1 cellular context compared by ENCODE assay signal in the genomic region with DNA sequence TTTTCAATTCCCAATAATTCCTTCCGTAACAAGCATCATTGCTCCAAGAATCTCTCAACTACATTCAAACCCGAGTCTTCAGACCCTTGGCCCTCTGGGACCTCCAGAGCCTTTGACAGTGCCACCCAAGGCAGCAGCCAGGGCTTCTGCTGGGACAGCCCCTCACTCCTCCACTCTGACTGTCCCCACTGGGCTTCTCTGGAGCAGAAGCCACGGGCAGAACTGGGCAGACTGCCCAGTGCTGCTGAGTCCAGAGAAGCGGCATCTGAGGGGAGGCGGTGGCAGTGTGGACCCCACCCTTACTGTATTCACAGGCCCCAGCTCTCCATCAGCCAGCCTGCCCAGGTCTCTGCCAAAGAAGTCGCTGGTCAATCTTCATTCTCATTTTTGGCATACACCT.
TF ChIP-seq lines count a peak whose summit lies in the region.

No MANE protein-coding gene starts in this region.

TF ChIP-seq in K562, 482 proteins besides CTCF, POLR2A, EP300 and RAD21:
- no peak for TF ChIP-seq ZFP30 (CRISPR knock-in tag; IDR thresholded peaks at IDR 0.05; ENCODE audit: borderline replicate concordance)
- 0 out of 2 replicates have a peak, but pooled peaks have one; percentile 14 for TF ChIP-seq PTRF (tag; IDR thresholded peaks at IDR 0.05)
- TF ChIP-seq MIER1 (IDR thresholded peaks at IDR 0.05; ENCODE audit: low read depth): no peak
- TF ChIP-seq KHSRP (IDR thresholded peaks at IDR 0.05): no peak
- TF ChIP-seq, protein P1, sequence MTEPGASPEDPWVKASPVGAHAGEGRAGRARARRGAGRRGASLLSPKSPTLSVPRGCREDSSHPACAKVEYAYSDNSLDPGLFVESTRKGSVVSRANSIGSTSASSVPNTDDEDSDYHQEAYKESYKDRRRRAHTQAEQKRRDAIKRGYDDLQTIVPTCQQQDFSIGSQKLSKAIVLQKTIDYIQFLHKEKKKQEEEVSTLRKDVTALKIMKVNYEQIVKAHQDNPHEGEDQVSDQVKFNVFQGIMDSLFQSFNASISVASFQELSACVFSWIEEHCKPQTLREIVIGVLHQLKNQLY (CRISPR knock-in tag; conservative IDR thresholded peaks at IDR 0.05): 0 out of 4 replicates have a peak, but pooled peaks of 1 of the 2 experiments have one; percentile 20
- TF ChIP-seq BHLHE40 (IDR thresholded peaks at IDR 0.05; ENCODE audit: low read length): 0 out of 2 replicates have a peak, but pooled peaks have one; percentile 10
- 0 out of 2 replicates have a peak, but pooled peaks have one; percentile 8 for TF ChIP-seq RHOXF2B (CRISPR knock-in tag; conservative IDR thresholded peaks at IDR 0.05)
- TF ChIP-seq, protein P2, sequence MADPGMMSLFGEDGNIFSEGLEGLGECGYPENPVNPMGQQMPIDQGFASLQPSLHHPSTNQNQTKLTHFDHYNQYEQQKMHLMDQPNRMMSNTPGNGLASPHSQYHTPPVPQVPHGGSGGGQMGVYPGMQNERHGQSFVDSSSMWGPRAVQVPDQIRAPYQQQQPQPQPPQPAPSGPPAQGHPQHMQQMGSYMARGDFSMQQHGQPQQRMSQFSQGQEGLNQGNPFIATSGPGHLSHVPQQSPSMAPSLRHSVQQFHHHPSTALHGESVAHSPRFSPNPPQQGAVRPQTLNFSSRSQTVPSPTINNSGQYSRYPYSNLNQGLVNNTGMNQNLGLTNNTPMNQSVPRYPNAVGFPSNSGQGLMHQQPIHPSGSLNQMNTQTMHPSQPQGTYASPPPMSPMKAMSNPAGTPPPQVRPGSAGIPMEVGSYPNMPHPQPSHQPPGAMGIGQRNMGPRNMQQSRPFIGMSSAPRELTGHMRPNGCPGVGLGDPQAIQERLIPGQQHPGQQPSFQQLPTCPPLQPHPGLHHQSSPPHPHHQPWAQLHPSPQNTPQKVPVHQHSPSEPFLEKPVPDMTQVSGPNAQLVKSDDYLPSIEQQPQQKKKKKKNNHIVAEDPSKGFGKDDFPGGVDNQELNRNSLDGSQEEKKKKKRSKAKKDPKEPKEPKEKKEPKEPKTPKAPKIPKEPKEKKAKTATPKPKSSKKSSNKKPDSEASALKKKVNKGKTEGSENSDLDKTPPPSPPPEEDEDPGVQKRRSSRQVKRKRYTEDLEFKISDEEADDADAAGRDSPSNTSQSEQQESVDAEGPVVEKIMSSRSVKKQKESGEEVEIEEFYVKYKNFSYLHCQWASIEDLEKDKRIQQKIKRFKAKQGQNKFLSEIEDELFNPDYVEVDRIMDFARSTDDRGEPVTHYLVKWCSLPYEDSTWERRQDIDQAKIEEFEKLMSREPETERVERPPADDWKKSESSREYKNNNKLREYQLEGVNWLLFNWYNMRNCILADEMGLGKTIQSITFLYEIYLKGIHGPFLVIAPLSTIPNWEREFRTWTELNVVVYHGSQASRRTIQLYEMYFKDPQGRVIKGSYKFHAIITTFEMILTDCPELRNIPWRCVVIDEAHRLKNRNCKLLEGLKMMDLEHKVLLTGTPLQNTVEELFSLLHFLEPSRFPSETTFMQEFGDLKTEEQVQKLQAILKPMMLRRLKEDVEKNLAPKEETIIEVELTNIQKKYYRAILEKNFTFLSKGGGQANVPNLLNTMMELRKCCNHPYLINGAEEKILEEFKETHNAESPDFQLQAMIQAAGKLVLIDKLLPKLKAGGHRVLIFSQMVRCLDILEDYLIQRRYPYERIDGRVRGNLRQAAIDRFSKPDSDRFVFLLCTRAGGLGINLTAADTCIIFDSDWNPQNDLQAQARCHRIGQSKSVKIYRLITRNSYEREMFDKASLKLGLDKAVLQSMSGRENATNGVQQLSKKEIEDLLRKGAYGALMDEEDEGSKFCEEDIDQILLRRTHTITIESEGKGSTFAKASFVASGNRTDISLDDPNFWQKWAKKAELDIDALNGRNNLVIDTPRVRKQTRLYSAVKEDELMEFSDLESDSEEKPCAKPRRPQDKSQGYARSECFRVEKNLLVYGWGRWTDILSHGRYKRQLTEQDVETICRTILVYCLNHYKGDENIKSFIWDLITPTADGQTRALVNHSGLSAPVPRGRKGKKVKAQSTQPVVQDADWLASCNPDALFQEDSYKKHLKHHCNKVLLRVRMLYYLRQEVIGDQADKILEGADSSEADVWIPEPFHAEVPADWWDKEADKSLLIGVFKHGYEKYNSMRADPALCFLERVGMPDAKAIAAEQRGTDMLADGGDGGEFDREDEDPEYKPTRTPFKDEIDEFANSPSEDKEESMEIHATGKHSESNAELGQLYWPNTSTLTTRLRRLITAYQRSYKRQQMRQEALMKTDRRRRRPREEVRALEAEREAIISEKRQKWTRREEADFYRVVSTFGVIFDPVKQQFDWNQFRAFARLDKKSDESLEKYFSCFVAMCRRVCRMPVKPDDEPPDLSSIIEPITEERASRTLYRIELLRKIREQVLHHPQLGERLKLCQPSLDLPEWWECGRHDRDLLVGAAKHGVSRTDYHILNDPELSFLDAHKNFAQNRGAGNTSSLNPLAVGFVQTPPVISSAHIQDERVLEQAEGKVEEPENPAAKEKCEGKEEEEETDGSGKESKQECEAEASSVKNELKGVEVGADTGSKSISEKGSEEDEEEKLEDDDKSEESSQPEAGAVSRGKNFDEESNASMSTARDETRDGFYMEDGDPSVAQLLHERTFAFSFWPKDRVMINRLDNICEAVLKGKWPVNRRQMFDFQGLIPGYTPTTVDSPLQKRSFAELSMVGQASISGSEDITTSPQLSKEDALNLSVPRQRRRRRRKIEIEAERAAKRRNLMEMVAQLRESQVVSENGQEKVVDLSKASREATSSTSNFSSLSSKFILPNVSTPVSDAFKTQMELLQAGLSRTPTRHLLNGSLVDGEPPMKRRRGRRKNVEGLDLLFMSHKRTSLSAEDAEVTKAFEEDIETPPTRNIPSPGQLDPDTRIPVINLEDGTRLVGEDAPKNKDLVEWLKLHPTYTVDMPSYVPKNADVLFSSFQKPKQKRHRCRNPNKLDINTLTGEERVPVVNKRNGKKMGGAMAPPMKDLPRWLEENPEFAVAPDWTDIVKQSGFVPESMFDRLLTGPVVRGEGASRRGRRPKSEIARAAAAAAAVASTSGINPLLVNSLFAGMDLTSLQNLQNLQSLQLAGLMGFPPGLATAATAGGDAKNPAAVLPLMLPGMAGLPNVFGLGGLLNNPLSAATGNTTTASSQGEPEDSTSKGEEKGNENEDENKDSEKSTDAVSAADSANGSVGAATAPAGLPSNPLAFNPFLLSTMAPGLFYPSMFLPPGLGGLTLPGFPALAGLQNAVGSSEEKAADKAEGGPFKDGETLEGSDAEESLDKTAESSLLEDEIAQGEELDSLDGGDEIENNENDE (IDR thresholded peaks at IDR 0.05; ENCODE audit: low read depth, low read length): no peak
- no peak for TF ChIP-seq ZNF76 (CRISPR knock-in tag; IDR thresholded peaks at IDR 0.05; ENCODE audit: borderline replicate concordance)
- TF ChIP-seq POLR2G (IDR thresholded peaks at IDR 0.05; ENCODE audit: low read depth, low read length): 0 out of 2 replicates have a peak, but pooled peaks have one; percentile 41
- 0 out of 2 replicates have a peak, but pooled peaks have one; percentile 49 for TF ChIP-seq ZNF232 (CRISPR knock-in tag; IDR thresholded peaks at IDR 0.05)
- no peak for TF ChIP-seq ZNF12 (CRISPR knock-in tag; IDR thresholded peaks at IDR 0.05)
- TF ChIP-seq, protein P3, sequence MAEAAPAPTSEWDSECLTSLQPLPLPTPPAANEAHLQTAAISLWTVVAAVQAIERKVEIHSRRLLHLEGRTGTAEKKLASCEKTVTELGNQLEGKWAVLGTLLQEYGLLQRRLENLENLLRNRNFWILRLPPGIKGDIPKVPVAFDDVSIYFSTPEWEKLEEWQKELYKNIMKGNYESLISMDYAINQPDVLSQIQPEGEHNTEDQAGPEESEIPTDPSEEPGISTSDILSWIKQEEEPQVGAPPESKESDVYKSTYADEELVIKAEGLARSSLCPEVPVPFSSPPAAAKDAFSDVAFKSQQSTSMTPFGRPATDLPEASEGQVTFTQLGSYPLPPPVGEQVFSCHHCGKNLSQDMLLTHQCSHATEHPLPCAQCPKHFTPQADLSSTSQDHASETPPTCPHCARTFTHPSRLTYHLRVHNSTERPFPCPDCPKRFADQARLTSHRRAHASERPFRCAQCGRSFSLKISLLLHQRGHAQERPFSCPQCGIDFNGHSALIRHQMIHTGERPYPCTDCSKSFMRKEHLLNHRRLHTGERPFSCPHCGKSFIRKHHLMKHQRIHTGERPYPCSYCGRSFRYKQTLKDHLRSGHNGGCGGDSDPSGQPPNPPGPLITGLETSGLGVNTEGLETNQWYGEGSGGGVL (CRISPR knock-in tag; IDR thresholded peaks at IDR 0.05): no peak
- TF ChIP-seq, protein P4, sequence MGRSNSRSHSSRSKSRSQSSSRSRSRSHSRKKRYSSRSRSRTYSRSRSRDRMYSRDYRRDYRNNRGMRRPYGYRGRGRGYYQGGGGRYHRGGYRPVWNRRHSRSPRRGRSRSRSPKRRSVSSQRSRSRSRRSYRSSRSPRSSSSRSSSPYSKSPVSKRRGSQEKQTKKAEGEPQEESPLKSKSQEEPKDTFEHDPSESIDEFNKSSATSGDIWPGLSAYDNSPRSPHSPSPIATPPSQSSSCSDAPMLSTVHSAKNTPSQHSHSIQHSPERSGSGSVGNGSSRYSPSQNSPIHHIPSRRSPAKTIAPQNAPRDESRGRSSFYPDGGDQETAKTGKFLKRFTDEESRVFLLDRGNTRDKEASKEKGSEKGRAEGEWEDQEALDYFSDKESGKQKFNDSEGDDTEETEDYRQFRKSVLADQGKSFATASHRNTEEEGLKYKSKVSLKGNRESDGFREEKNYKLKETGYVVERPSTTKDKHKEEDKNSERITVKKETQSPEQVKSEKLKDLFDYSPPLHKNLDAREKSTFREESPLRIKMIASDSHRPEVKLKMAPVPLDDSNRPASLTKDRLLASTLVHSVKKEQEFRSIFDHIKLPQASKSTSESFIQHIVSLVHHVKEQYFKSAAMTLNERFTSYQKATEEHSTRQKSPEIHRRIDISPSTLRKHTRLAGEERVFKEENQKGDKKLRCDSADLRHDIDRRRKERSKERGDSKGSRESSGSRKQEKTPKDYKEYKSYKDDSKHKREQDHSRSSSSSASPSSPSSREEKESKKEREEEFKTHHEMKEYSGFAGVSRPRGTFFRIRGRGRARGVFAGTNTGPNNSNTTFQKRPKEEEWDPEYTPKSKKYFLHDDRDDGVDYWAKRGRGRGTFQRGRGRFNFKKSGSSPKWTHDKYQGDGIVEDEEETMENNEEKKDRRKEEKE (IDR thresholded peaks at IDR 0.05; ENCODE audit: borderline replicate concordance in 1 of 2, control insufficient read depth in 1 of 2, low read depth in 2 of 2, low read length in 1 of 2): no peak
- TF ChIP-seq, protein P5, sequence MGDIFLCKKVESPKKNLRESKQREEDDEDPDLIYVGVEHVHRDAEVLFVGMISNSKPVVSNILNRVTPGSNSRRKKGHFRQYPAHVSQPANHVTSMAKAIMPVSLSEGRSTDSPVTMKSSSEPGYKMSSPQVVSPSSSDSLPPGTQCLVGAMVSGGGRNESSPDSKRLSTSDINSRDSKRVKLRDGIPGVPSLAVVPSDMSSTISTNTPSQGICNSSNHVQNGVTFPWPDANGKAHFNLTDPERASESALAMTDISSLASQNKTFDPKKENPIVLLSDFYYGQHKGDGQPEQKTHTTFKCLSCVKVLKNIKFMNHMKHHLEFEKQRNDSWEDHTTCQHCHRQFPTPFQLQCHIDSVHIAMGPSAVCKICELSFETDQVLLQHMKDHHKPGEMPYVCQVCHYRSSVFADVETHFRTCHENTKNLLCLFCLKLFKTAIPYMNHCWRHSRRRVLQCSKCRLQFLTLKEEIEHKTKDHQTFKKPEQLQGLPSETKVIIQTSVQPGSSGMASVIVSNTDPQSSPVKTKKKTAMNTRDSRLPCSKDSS (IDR thresholded peaks at IDR 0.05; ENCODE audit: low read depth, partially characterized antibody): no peak
